17 cellular contexts compared by ENCODE assay signal in genomic region chr7:111498608-111499007, GRCh38.
A peak's percentile ranks its signal among the peaks of the same experiment; 100 is the strongest.
DNase-seq lines count a peak whose midpoint lies in the region; ATAC-seq, FAIRE-seq and TF ChIP-seq lines count a peak whose summit lies in the region.
"Had no signal": no experiment of that assay in that cellular context is flagged by ENCODE, and none has a peak within 500 bp of the region (broad histone marks: within the 10 kb centered on the region; RNA-seq: fewer than 3 reads in every experiment).

No MANE protein-coding gene starts in this region.

- POLR2A ChIA-PET in K562 (lab: Yijun Ruan, JAX): interaction anchor here (0.6 to 1.6 kb wide), 5 partner anchors 8 to 116 kb away, joined by 3 to 4 read pairs (median 3); no protein-coding TSS in a partner anchor

- H3K4me1 ChIP-seq in K562 (replicated peaks in 1 of 2; ENCODE audit: control insufficient read depth in 2 of 2, insufficient read depth in 2 of 2, low read length in 2 of 2) (no peaks in the 10 kb centered on the region), osteoblast (ENCODE audit: insufficient read depth, low read length) (peaks cover 4% of the 10 kb centered on the region)
- H3K4me1 ChIP-seq: HAP-1 had no signal

- H3K4me3 Mint-ChIP-seq in stimulated activated naive CD8-positive, alpha-beta T cell treated with anti-CD3 and anti-CD28 coated beads, Interleukin-15, amount 100 ng/mL, for 72 hours: no peak overlapping the region
- H3K4me3 Mint-ChIP-seq: B cell; CD4-positive, alpha-beta T cell had no signal

- BruUV-seq in K562 (replicated peaks; lab: Mats Ljungman, UMichigan): no TSS peak

- peaks cover 17% of the 10 kb centered on the region for H3K4me1 Mint-ChIP-seq in stimulated activated naive CD8-positive, alpha-beta T cell treated with anti-CD3 and anti-CD28 coated beads, Interleukin-15, amount 100 ng/mL, for 72 hours
- H3K4me1 Mint-ChIP-seq: B cell had no signal

- FAIRE-seq in K562 (lab: Jason Lieb, UNC): no peak
- FAIRE-seq: G401.6, GM12891, H1, HepG2, HTR-8/SVneo had no signal

- no peak for TF ChIP-seq POLR2A in K562 (conservative IDR thresholded peaks at IDR 0.05)

- H2AFZ ChIP-seq in K562 (ENCODE audit: low read depth, low read length): no peak overlapping the region
- no peak overlapping the region for H2AFZ ChIP-seq in osteoblast (ENCODE audit: low read length)

- no peaks in the 10 kb centered on the region for H3K9me1 ChIP-seq in K562 (ENCODE audit: control insufficient read depth, insufficient read depth, low read length)

- TF ChIP-seq CTCF in K562 (IDR thresholded peaks at IDR 0.05 in 2 of 3, conservative IDR thresholded peaks at IDR 0.05 in 1 of 3; ENCODE audit: insufficient read depth in 2 of 3, low read depth in 1 of 3, low read length in 3 of 3): no peak
- no peak for TF ChIP-seq CTCF in osteoblast (IDR thresholded peaks at IDR 0.05; ENCODE audit: extremely low read depth, low read depth, low read length)

- H3K27me3 ChIP-seq in K562 (ENCODE audit: control insufficient read depth in 2 of 2, insufficient read depth in 2 of 2, low read length in 2 of 2): no peaks in the 10 kb centered on the region
- H3K27me3 ChIP-seq in osteoblast (ENCODE audit: insufficient read depth, low read length): no peaks in the 10 kb centered on the region

- H3K27ac ChIP-seq in K562 (ENCODE audit: extremely low read depth, low read depth, low read length) (no peak overlapping the region), osteoblast (ENCODE audit: low read depth, low read length) (no peak overlapping the region)

- in situ Hi-C loops in K562 (cut with MboI): loop anchor here (5.0 kb wide), 1 partner anchor 411 kb away; no protein-coding TSS in a partner anchor

- H3K36me3 ChIP-seq in K562 (ENCODE audit: control insufficient read depth, insufficient read depth, low read length) (no peaks in the 10 kb centered on the region), osteoblast (ENCODE audit: insufficient read depth, low read length) (no peaks in the 10 kb centered on the region)
- H3K36me3 ChIP-seq: HAP-1 had no signal

- no peak overlapping the region for H3K4me2 ChIP-seq in K562 (ENCODE audit: insufficient read depth, low read length)
- peak overlapping the region; percentile 15 for H3K4me2 ChIP-seq in osteoblast (ENCODE audit: insufficient read depth, low read length)

- H3K9me3 Mint-ChIP-seq in stimulated activated naive CD8-positive, alpha-beta T cell treated with anti-CD3 and anti-CD28 coated beads, Interleukin-15, amount 100 ng/mL, for 72 hours: peaks cover 9 to 11% of the 10 kb centered on the region in 2 donors
- H3K9me3 Mint-ChIP-seq: CD4-positive, alpha-beta T cell had no signal

- DNase-seq in ELR (ENCODE audit: low read depth) (peak; percentile 9), HT1080 (ENCODE audit: low read depth) (peak; percentile 10), K562 (ENCODE audit: extremely low read depth in 1 of 4, low spot score in 3 of 4) (no peak), osteoblast (ENCODE audit: insufficient read length, low spot score, missing footprints) (peak; percentile 65), NCI-H2081 treated with DMSO at 0.1 percent for 48 hours (lab: John Stamatoyannopoulos, UW) (no peak)
- DNase-seq in stimulated activated naive CD8-positive, alpha-beta T cell treated with anti-CD3 and anti-CD28 coated beads, Interleukin-15, amount 100 ng/mL, for 72 hours: no peak
- DNase-seq: C1 segment of cervical spinal cord; CD4-positive, alpha-beta T cell; DMS79 had no signal

- CTCF ChIA-PET in K562 (lab: Yijun Ruan, JAX; ENCODE audit: low intra/inter-chr PET ratio): no interaction called here

- no peaks in the 10 kb centered on the region for H3K27me3 Mint-ChIP-seq in stimulated activated naive CD8-positive, alpha-beta T cell treated with anti-CD3 and anti-CD28 coated beads, Interleukin-15, amount 100 ng/mL, for 72 hours
- H3K27me3 Mint-ChIP-seq: B cell; CD4-positive, alpha-beta T cell had no signal

- TF ChIP-seq EP300 in K562 (IDR thresholded peaks at IDR 0.05; ENCODE audit: low read length): no peak

- H3K27ac Mint-ChIP-seq in stimulated activated naive CD8-positive, alpha-beta T cell treated with anti-CD3 and anti-CD28 coated beads, Interleukin-15, amount 100 ng/mL, for 72 hours: no peak overlapping the region
- H3K27ac Mint-ChIP-seq: B cell; CD4-positive, alpha-beta T cell had no signal

- no peak overlapping the region for H3K9ac ChIP-seq in K562 (ENCODE audit: insufficient read depth in 1 of 2, low read depth in 2 of 2, low read length in 2 of 2)

- H3K9me3 ChIP-seq in K562 (replicated peaks; ENCODE audit: control insufficient read depth, insufficient read depth, low read depth, low read length): peaks cover 4% of the 10 kb centered on the region; the same call in 1 of the 2 replicates
- no peaks in the 10 kb centered on the region for H3K9me3 ChIP-seq in osteoblast (ENCODE audit: low read depth, low read length)
- H3K9me3 ChIP-seq: HAP-1 had no signal

- TF ChIP-seq RAD21 in K562 (CRISPR knock-in tag; conservative IDR thresholded peaks at IDR 0.05 in 1 of 2, IDR thresholded peaks at IDR 0.05 in 1 of 2): no peak

- ATAC-seq in K562: no peak
- no peak for ATAC-seq in stimulated activated naive CD8-positive, alpha-beta T cell treated with anti-CD3 and anti-CD28 coated beads, Interleukin-15, amount 100 ng/mL, for 72 hours
- ATAC-seq in GM19452 (IDR thresholded peaks at IDR 0.05; ENCODE audit: unreplicated experiment): no peak
- ATAC-seq: HepG2 had no signal

- H4K20me1 ChIP-seq in K562 (replicated peaks; ENCODE audit: control insufficient read depth, insufficient read depth, low read length) (no peaks in the 10 kb centered on the region), osteoblast (ENCODE audit: insufficient read depth, low read length) (no peaks in the 10 kb centered on the region)

- no peaks in the 10 kb centered on the region for H3K79me2 ChIP-seq in K562 (ENCODE audit: control insufficient read depth, insufficient read depth, low read length)
- H3K79me2 ChIP-seq in osteoblast (ENCODE audit: insufficient read depth, low read length): no peaks in the 10 kb centered on the region

- intact Hi-C loops in K562 (cut with micrococcal nuclease): no loop called here

- H3K4me3 ChIP-seq in K562 (no peak overlapping the region), osteoblast (ENCODE audit: insufficient read depth, low read length) (no peak overlapping the region)
- H3K4me3 ChIP-seq: HAP-1 had no signal

TF ChIP-seq in K562, 482 proteins besides CTCF, POLR2A, EP300 and RAD21 (continues in another document):
- no peak for TF ChIP-seq NR0B1 (IDR thresholded peaks at IDR 0.05; ENCODE audit: partially characterized antibody)
- no peak for TF ChIP-seq TOE1 (IDR thresholded peaks at IDR 0.05; ENCODE audit: borderline replicate concordance)
- no peak for TF ChIP-seq TOE1 (CRISPR knock-in tag; IDR thresholded peaks at IDR 0.05; ENCODE audit: borderline replicate concordance, low read depth)
- TF ChIP-seq ZNF316 (IDR thresholded peaks at IDR 0.05): peak; percentile 53
- TF ChIP-seq ZNF551 (CRISPR knock-in tag; IDR thresholded peaks at IDR 0.05): no peak
- no peak for TF ChIP-seq SNAPC5 (CRISPR knock-in tag; IDR thresholded peaks at IDR 0.05)

Comparison
In these comparisons a context has a peak if more than half of its experiments do, and no peak if none do; other contexts are left out.
1. DNase-seq: peak in ELR (single experiment), HT1080 (single experiment) and osteoblast (single experiment); none in K562 (0 of 4), stimulated activated naive CD8-positive, alpha-beta T cell treated with anti-CD3 and anti-CD28 coated beads, Interleukin-15, amount 100 ng/mL, for 72 hours (0 of 2) and NCI-H2081 treated with DMSO at 0.1 percent for 48 hours (single experiment).